In the genomic region with DNA sequence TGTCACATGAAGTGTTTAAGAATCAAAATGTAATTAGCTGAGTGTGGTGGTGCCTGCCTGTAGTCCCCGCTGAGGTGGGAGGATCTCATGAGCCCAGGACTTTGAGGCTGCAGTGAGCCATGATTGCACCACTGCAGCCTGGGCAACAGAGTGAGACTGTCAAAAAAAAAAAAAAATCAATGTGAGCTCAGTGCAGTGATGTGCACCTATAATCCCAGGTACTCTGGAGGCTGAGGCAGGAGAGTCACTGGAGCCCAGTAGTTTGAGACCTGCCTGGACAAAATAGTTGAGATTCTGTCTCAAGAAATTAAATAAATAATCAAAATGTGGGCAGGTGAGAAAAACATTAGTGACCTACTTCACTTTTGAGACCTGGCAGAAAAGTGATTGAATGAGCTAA, we compare ENCODE assay signal across 23 cellular contexts.
DNase-seq lines count a peak whose midpoint lies in the region; ATAC-seq, FAIRE-seq and TF ChIP-seq lines count a peak whose summit lies in the region.
"Had no signal": no experiment of that assay in that cellular context is flagged by ENCODE, and none has a peak within 500 bp of the region (broad histone marks: within the 10 kb centered on the region; RNA-seq: fewer than 3 reads in every experiment).

No MANE protein-coding gene starts in this region.

- in situ Hi-C loops in GM12878 (cut with MboI), result no loop called here

- CTCF ChIA-PET in CD4-positive, alpha-beta T cell (lab: Charles Lee), result interaction anchor here (1.2 kb wide), 2 partner anchors 25 to 35 kb away, joined by 3 to 4 read pairs; no protein-coding TSS in a partner anchor
- CTCF ChIA-PET in GM12878 (lab: Yijun Ruan, JAX), result interaction anchor here (0.6 to 6.0 kb wide), 15 partner anchors 9 to 327 kb away, joined by 3 to 72 read pairs (median 4); no protein-coding TSS in a partner anchor

- intact Hi-C loops in CD4-positive, alpha-beta T cell (cut with DNase I, micrococcal nuclease), result no loop called here
- intact Hi-C loops in GM12878 (cut with micrococcal nuclease; ENCODE audit: unreplicated experiment), result loop anchor here (10.0 kb wide), 1 partner anchor 698 kb away; no protein-coding TSS in a partner anchor
- intact Hi-C loops in upper lobe of right lung (cut with DNase I), result no loop called here
- intact Hi-C loops in pancreas (cut with DNase I), result no loop called here

- H2AFZ ChIP-seq in GM12878 (ENCODE audit: control insufficient read depth, low read depth, low read length), result no peak overlapping the region

- H3K4me2 ChIP-seq in GM12878 (ENCODE audit: control insufficient read depth, insufficient read depth), result peak overlapping the region; percentile 83

- H3K36me3 ChIP-seq in GM12878 (ENCODE audit: control insufficient read depth in 2 of 2, insufficient read depth in 2 of 2, low read length in 1 of 2) (no peaks in the 10 kb centered on the region; a peak in 1 of 4 replicates), upper lobe of right lung (no peaks in the 10 kb centered on the region), pancreas (no peaks in the 10 kb centered on the region)
- H3K36me3 ChIP-seq: ascending aorta, spleen had no signal

- POLR2A ChIA-PET in CD4-positive, alpha-beta T cell (lab: Charles Lee), result no interaction called here
- POLR2A ChIA-PET in GM12878 (lab: Charles Lee), result interaction anchor here (0.7 to 1.5 kb wide), 5 partner anchors 21 to 187 kb away, joined by 3 to 8 read pairs (median 3); no protein-coding TSS in a partner anchor

- peaks cover 19% of the 10 kb centered on the region for H3K36me3 Mint-ChIP-seq in CD4-positive, alpha-beta T cell (ENCODE audit: low read depth)
- H3K36me3 Mint-ChIP-seq in neural crest cell (ENCODE audit: low read depth), result peaks cover 14% of the 10 kb centered on the region

- no peak overlapping the region for H3K27ac ChIP-seq in CD4-positive, alpha-beta T cell (ENCODE audit: low read depth, low read length)
- H3K27ac ChIP-seq in GM12878 (ENCODE audit: control insufficient read depth, insufficient read depth) (no peak overlapping the region), upper lobe of right lung (no peak overlapping the region), pancreas (no peak overlapping the region)
- H3K27ac ChIP-seq: ascending aorta, spleen had no signal

- no peak for TF ChIP-seq RAD21 in GM12878 (IDR thresholded peaks at IDR 0.05; ENCODE audit: insufficient read depth, low read depth, low read length)

- H3K9ac ChIP-seq in GM12878 (ENCODE audit: control insufficient read depth, insufficient read depth, low read length), result no peak overlapping the region

- no peak for DNase-seq in CD4-positive, alpha-beta T cell
- DNase-seq in HT1080 (ENCODE audit: low read depth) (peak; percentile 40), GM12878 (ENCODE audit: low read depth, low spot score) (no peak), neural crest cell (ENCODE audit: low read depth, low spot score) (no peak), upper lobe of right lung (no peak), iPS-NIHi11 (ENCODE audit: low spot score) (no peak), pancreas (no peak), SK-N-DZ (ENCODE audit: low spot score) (no peak)
- DNase-seq: activated B cell treated with CpG ODN at 0.5 μM for 24 hours; activated CD4-positive, alpha-beta memory T cell treated with anti-CD3 and anti-CD28 coated beads for 36 hours; activated naive CD4-positive, alpha-beta T cell treated with anti-CD3 and anti-CD28 coated beads for 36 hours; activated T-cell treated with anti-CD3 and anti-CD28 coated beads, Interleukin-2, amount 50 U/mL, for 1 hour; GOT3; hippocampal formation; MG63; NCI-H748 treated with DMSO at 0.1 percent for 48 hours; spleen; stimulated activated CD4-positive, alpha-beta T cell treated with anti-CD3 and anti-CD28 coated beads, Interleukin-4, amount 100 ng/mL, for 4 hours had no signal

- TF ChIP-seq EP300 in GM12878 (IDR thresholded peaks at IDR 0.05; ENCODE audit: borderline replicate concordance in 1 of 2, control insufficient read depth in 1 of 2, low read depth in 2 of 2, low read length in 2 of 2), result no peak

- no peaks in the 10 kb centered on the region for H3K9me3 ChIP-seq in CD4-positive, alpha-beta T cell (ENCODE audit: control insufficient read depth, low read length)
- H3K9me3 ChIP-seq in GM12878 (replicated peaks; ENCODE audit: control insufficient read depth, insufficient read depth, low read length), result no peaks in the 10 kb centered on the region
- H3K9me3 ChIP-seq in upper lobe of right lung, result no peaks in the 10 kb centered on the region
- H3K9me3 ChIP-seq in pancreas, result no peaks in the 10 kb centered on the region
- H3K9me3 ChIP-seq: ascending aorta, MG63, spleen had no signal

- 50% methylated on average over 1 of the region's 1 CpG for WGBS in GM12878 (ENCODE audit: insufficient coverage, insufficient replicate concordance, low lambda C conversion rate, missing lambda C conversion rate)
- WGBS in pancreas, 2 donors, result 100% methylated on average over 1 of the region's 1 CpG

- no peak for FAIRE-seq in GM12878 (lab: Jason Lieb, UNC)
- FAIRE-seq in pancreas (lab: Jason Lieb, UNC), result no peak
- FAIRE-seq: endometrium, GM18507, keratinocyte had no signal

- SMC1A ChIA-PET in GM12878 (lab: Charles Lee; ENCODE audit: uncharacterized antibody, unreplicated experiment), result interaction anchor here (0.6 to 3.0 kb wide), 15 partner anchors 8 to 411 kb away, joined by 3 to 20 read pairs (median 9); no protein-coding TSS in a partner anchor

- BruUV-seq in GM12878 (replicated peaks; lab: Mats Ljungman, UMichigan), result no TSS peak

- no peaks in the 10 kb centered on the region for H3K9me3 Mint-ChIP-seq in CD4-positive, alpha-beta T cell
- no peaks in the 10 kb centered on the region for H3K9me3 Mint-ChIP-seq in neural crest cell
- H3K9me3 Mint-ChIP-seq: activated B cell treated with CpG ODN at 0.5 μM for 24 hours; activated CD4-positive, alpha-beta memory T cell treated with anti-CD3 and anti-CD28 coated beads for 36 hours; activated naive CD4-positive, alpha-beta T cell treated with anti-CD3 and anti-CD28 coated beads for 36 hours; nephron had no signal

- H3K4me3 ChIP-seq in GM12878, result no peak overlapping the region
- no peak overlapping the region for H3K4me3 ChIP-seq in upper lobe of right lung
- H3K4me3 ChIP-seq in pancreas, result no peak overlapping the region
- H3K4me3 ChIP-seq: ascending aorta, spleen had no signal

- no peaks in the 10 kb centered on the region for H3K27me3 Mint-ChIP-seq in CD4-positive, alpha-beta T cell
- peaks cover 4% of the 10 kb centered on the region for H3K27me3 Mint-ChIP-seq in neural crest cell (ENCODE audit: low read depth)
- H3K27me3 Mint-ChIP-seq: activated B cell treated with CpG ODN at 0.5 μM for 24 hours; activated CD4-positive, alpha-beta memory T cell treated with anti-CD3 and anti-CD28 coated beads for 36 hours had no signal

- no peak for ATAC-seq in CD4-positive, alpha-beta T cell (ENCODE audit: poor library complexity)
- ATAC-seq in GM12878, result no peak
- no peak for ATAC-seq in upper lobe of right lung
- ATAC-seq in pancreas, result no peak

- H3K4me1 ChIP-seq in GM12878 (ENCODE audit: control insufficient read depth, insufficient read depth, low read length) (0 out of 2 replicates have a peak, but pooled peaks cover 4% of the 10 kb centered on the region), upper lobe of right lung (peaks cover 19% of the 10 kb centered on the region), pancreas (peaks cover 2 to 6% (median 3%) of the 10 kb centered on the region in 3 donors)

- no peaks in the 10 kb centered on the region for H3K27me3 ChIP-seq in CD4-positive, alpha-beta T cell (ENCODE audit: control insufficient read depth, insufficient read depth, low read length)
- H3K27me3 ChIP-seq in GM12878 (replicated peaks in 1 of 2; ENCODE audit: control insufficient read depth in 2 of 2, insufficient read depth in 2 of 2, low read length in 1 of 2) (no peaks in the 10 kb centered on the region), upper lobe of right lung (no peaks in the 10 kb centered on the region), pancreas (no peaks in the 10 kb centered on the region)
- H3K27me3 ChIP-seq: ascending aorta, MG63, spleen had no signal

- TF ChIP-seq CTCF in CD4-positive, alpha-beta T cell (IDR thresholded peaks at IDR 0.05), result no peak
- TF ChIP-seq CTCF in GM12878 (IDR thresholded peaks at IDR 0.05 in 2 of 3, conservative IDR thresholded peaks at IDR 0.05 in 1 of 3; ENCODE audit: control insufficient read depth in 2 of 3, extremely low read depth in 1 of 3, insufficient read depth in 1 of 3, low read depth in 3 of 3, low read length in 3 of 3) (no peak), neural crest cell (conservative IDR thresholded peaks at IDR 0.05) (no peak), upper lobe of right lung (IDR thresholded peaks at IDR 0.05) (no peak), pancreas (IDR thresholded peaks at IDR 0.05) (no peak)

- RAD21 ChIA-PET in GM12878 (lab: Charles Lee; ENCODE audit: unreplicated experiment), result interaction anchor here (0.8 to 2.3 kb wide), 10 partner anchors 8 to 339 kb away, joined by 3 to 17 read pairs (median 6); no protein-coding TSS in a partner anchor

- peaks cover 36% of the 10 kb centered on the region for H3K79me2 ChIP-seq in GM12878 (ENCODE audit: control insufficient read depth, insufficient read depth, low read length)

- no peaks in the 10 kb centered on the region for H4K20me1 ChIP-seq in GM12878 (ENCODE audit: control insufficient read depth, insufficient read depth)

- H3K4me1 Mint-ChIP-seq in CD4-positive, alpha-beta T cell (ENCODE audit: low read depth), result peaks cover 37% of the 10 kb centered on the region
- peaks cover 51% of the 10 kb centered on the region for H3K4me1 Mint-ChIP-seq in neural crest cell

- H3K4me3 Mint-ChIP-seq in CD4-positive, alpha-beta T cell, result peak overlapping the region; percentile 35
- H3K4me3 Mint-ChIP-seq in neural crest cell, result peak overlapping the region; percentile 95
- H3K4me3 Mint-ChIP-seq: activated B cell treated with CpG ODN at 0.5 μM for 24 hours; activated CD4-positive, alpha-beta memory T cell treated with anti-CD3 and anti-CD28 coated beads for 36 hours; activated naive CD4-positive, alpha-beta T cell treated with anti-CD3 and anti-CD28 coated beads for 36 hours had no signal

- TF ChIP-seq POLR2A in GM12878 (IDR thresholded peaks at IDR 0.05; ENCODE audit: low read depth, low read length), result no peak

- H3K27ac Mint-ChIP-seq in CD4-positive, alpha-beta T cell, result no peak overlapping the region
- H3K27ac Mint-ChIP-seq in neural crest cell (ENCODE audit: unreplicated experiment), result no peak overlapping the region
- H3K27ac Mint-ChIP-seq: activated B cell treated with CpG ODN at 0.5 μM for 24 hours; activated CD4-positive, alpha-beta memory T cell treated with anti-CD3 and anti-CD28 coated beads for 36 hours; activated naive CD4-positive, alpha-beta T cell treated with anti-CD3 and anti-CD28 coated beads for 36 hours had no signal

TF ChIP-seq in GM12878, 131 proteins besides CTCF, POLR2A, EP300 and RAD21 (continues in another document):
- TF ChIP-seq POLR2AphosphoS5 (IDR thresholded peaks at IDR 0.05; ENCODE audit: low read length), result no peak
- no peak for TF ChIP-seq SRF (IDR thresholded peaks at IDR 0.05; ENCODE audit: low read depth in 2 of 2, low read length in 2 of 2)
- TF ChIP-seq ETV6 (conservative IDR thresholded peaks at IDR 0.05 in 1 of 2, IDR thresholded peaks at IDR 0.05 in 1 of 2; ENCODE audit: borderline replicate concordance in 1 of 2, low read depth in 1 of 2), result no peak
